Comparison of ENCODE assay signal across 8 cellular contexts in the genomic region with DNA sequence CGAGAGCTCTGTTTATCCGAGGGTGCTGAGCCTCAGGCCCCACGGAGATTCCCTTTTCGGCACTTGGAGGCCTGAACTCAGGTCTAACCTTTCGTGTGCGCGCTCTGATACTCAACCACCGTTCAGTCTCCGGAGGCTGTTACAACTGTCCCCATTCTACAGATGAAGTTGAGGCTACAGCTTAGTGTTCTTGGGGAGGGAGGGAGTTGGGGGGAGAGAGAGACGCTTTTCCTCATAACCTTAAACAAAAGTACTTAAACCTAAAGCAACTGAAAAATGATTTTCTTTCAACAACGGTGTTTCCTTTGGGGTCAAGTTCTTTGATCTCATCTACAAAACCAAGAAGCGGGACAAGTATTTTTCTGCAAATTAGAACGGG. TPM values are rescaled to one million over a fixed set of nuclear protein-coding genes. Genes with fewer than 3 reads are reported as not detected.
A peak's percentile ranks its signal among the peaks of the same experiment; 100 is the strongest.
DNase-seq lines count a peak whose midpoint lies in the region; ATAC-seq, FAIRE-seq and TF ChIP-seq lines count a peak whose summit lies in the region.

No MANE protein-coding gene starts in this region.

- peak overlapping the region; percentile 96 for H3K4me2 ChIP-seq in Karpas-422 (ENCODE audit: low read depth, low read length, poor library complexity, severe bottlenecking)

- H2AFZ ChIP-seq in Karpas-422 (ENCODE audit: low read length) = no peak overlapping the region

- H3K27me3 Mint-ChIP-seq in CD14-positive monocyte (ENCODE audit: low read depth in 3 of 3) (peaks cover 17 to 20% (median 17%) of the 10 kb centered on the region in 3 donors), nephron progenitor cell (ENCODE audit: low read depth, poor library complexity) (peaks cover 19% of the 10 kb centered on the region)

- peak overlapping the region; percentile 88 for H3K9ac ChIP-seq in Karpas-422 (ENCODE audit: low read length)

- peaks cover 11% of the 10 kb centered on the region for H3K36me3 ChIP-seq in Karpas-422 (ENCODE audit: insufficient read depth, low read length)

- H3K4me1 Mint-ChIP-seq in CD14-positive monocyte (peaks cover 30% of the 10 kb centered on the region), nephron progenitor cell (peaks cover 46% of the 10 kb centered on the region)

- H3K4me3 ChIP-seq in Karpas-422 (ENCODE audit: low read length) (peak overlapping the region; percentile 93), dorsolateral prefrontal cortex (peak overlapping the region in 58 of 59 donors; percentile 56 to 95 (median 82))

- H4K20me1 ChIP-seq in Karpas-422 (ENCODE audit: insufficient read depth, low read depth, low read length) = peaks cover 22% of the 10 kb centered on the region; the same call in 1 of the 2 replicates

- no peaks in the 10 kb centered on the region for H3K9me3 ChIP-seq in Karpas-422 (ENCODE audit: low read length)

- H3K27ac Mint-ChIP-seq in CD14-positive monocyte (peak overlapping the region in 5 of 7 donors; percentile 57 to 87 (median 80)), nephron progenitor cell (peak overlapping the region; percentile 98)

- no peaks in the 10 kb centered on the region for H3K9me2 ChIP-seq in Karpas-422 (replicated peaks; ENCODE audit: insufficient read depth, low read length)

- no peak for FAIRE-seq in GM12892 (lab: Jason Lieb, UNC)

- no peak for TF ChIP-seq POLR2A in GM12892 (IDR thresholded peaks at IDR 0.05; ENCODE audit: low read depth, low read length)

- no peak for TF ChIP-seq CTCF in CD14-positive monocyte (IDR thresholded peaks at IDR 0.05)
- TF ChIP-seq CTCF in dorsolateral prefrontal cortex (IDR thresholded peaks at IDR 0.05 in 54 of 56, conservative IDR thresholded peaks at IDR 0.05 in 2 of 56; ENCODE audit: low read depth in 1 of 56, partially characterized antibody in 56 of 56) = no peak
- TF ChIP-seq CTCF in nephron progenitor cell (IDR thresholded peaks at IDR 0.05) = no peak

- H3K79me2 ChIP-seq in Karpas-422 (ENCODE audit: low read length) = peaks cover 3% of the 10 kb centered on the region; the same call in 1 of the 2 replicates

- ATAC-seq in HG02798 (IDR thresholded peaks at IDR 0.05; ENCODE audit: poor library complexity, unreplicated experiment) = no peak
- ATAC-seq in HG03432 (IDR thresholded peaks at IDR 0.05; ENCODE audit: unreplicated experiment) = no peak
- ATAC-seq in GM21526 (IDR thresholded peaks at IDR 0.05; ENCODE audit: low FRiP score, unreplicated experiment) = no peak

- H3K27me3 ChIP-seq in Karpas-422 (ENCODE audit: low read length) (no peaks in the 10 kb centered on the region), dorsolateral prefrontal cortex (peaks cover 0 to 3% (median 0%) of the 10 kb centered on the region in 45 donors)

- H3K36me3 Mint-ChIP-seq in CD14-positive monocyte (peaks cover 5 to 8% of the 10 kb centered on the region in 2 donors), nephron progenitor cell (ENCODE audit: low read depth) (peaks cover 21% of the 10 kb centered on the region)

- H3K4me3 Mint-ChIP-seq in CD14-positive monocyte (peak overlapping the region; percentile 94 to 95), nephron progenitor cell (peak overlapping the region; percentile 87)

- intact Hi-C loops in CD14-positive monocyte (cut with micrococcal nuclease) = no loop called here
- intact Hi-C loops in dorsolateral prefrontal cortex (cut with DNase I) = no loop called here

- H3K27ac ChIP-seq in Karpas-422 (ENCODE audit: low read length) = no peak overlapping the region
- H3K27ac ChIP-seq in dorsolateral prefrontal cortex = peak overlapping the region in 10 of 59 donors; percentile 58 to 88 (median 81)

- H3K9me3 Mint-ChIP-seq in CD14-positive monocyte = peaks cover 0 to 5% (median 0%) of the 10 kb centered on the region in 7 donors
- no peaks in the 10 kb centered on the region for H3K9me3 Mint-ChIP-seq in nephron progenitor cell

- DNase-seq in CD14-positive monocyte (ENCODE audit: low spot score) (no peak), Karpas-422 (no peak), dorsolateral prefrontal cortex (no peak), nephron progenitor cell (no peak), GM12892 (ENCODE audit: insufficient read length) (no peak)

- peaks cover 37% of the 10 kb centered on the region for H3K4me1 ChIP-seq in Karpas-422 (ENCODE audit: low read length)

RNA-seq across cellular contexts. Expression of gene CHST2, which starts 1.0 kb away (rescaled TPM):
- 10 to 100 TPM in 1 of 2 donors, 1 to 10 TPM in 1; 9.6 to 18.0 TPM for polyA plus RNA-seq in CD14-positive monocyte
- total RNA-seq in Karpas-422 (2014; rRNA removed; shearing (Covaris generic); ENCODE audit: low replicate concordance) = 14.3 and 23.8 TPM in 2 replicates
- 10 to 100 TPM; 11.8 to 32.2 (median 23.5) TPM for total RNA-seq in dorsolateral prefrontal cortex
- 10.0 TPM for polyA plus RNA-seq in GM12892 (2012; ENCODE audit: missing spikeins)
